8 cellular contexts compared by ENCODE assay signal in the genomic region with DNA sequence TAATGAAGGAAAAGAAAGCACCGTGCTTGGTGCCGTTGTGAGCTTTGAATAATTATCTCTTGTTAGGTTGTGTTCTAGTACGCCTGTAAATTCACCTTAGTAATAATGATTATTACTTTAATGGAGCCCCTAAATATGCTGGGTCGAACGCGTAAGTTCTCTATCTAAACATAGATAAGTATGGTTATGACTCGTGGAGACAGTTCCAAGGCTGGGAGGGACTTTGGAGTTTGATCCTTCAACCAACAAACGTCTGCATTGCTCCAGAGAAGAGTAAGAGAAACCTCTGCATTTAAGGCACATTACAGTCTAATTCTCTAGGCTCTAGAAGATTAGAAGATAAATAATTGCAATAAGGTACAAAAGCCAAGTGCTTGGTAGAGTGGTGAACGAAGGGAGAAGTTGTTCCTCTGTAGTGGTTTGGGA. TPM values are rescaled to one million over a fixed set of nuclear protein-coding genes. Genes with fewer than 3 reads are reported as not detected.
DNase-seq lines count a peak whose midpoint lies in the region; FAIRE-seq lines count a peak whose summit lies in the region.

No MANE protein-coding gene starts in this region.

- DNase-seq in NCI-H82 (lab: John Stamatoyannopoulos, UW) (peak; percentile 52), NCI-H82 treated with DMSO at 0.1 percent for 48 hours (lab: John Stamatoyannopoulos, UW; ENCODE audit: unreplicated experiment) (no peak), HPDE6-E6E7 (ENCODE audit: extremely low spot score) (peak; percentile 22), small intestine (peak; percentile 97), NCI-H446 treated with DMSO at 0.1 percent for 48 hours (lab: John Stamatoyannopoulos, UW) (no peak), activated gamma-delta T cell treated with Interleukin-2 at 50 U/mL for 16 hours (no peak)

- WGBS in small intestine, 3 donors = 1 to 2% (median 2%) methylated on average over 9 of the region's 9 CpGs

- no peaks in the 10 kb centered on the region for H3K27me3 ChIP-seq in small intestine (ENCODE audit: control insufficient read depth in 2 of 2, insufficient read depth in 2 of 2, low read length in 2 of 2)

- peaks cover 16% of the 10 kb centered on the region for H3K36me3 Mint-ChIP-seq in activated naive CD8-positive, alpha-beta T cell

- FAIRE-seq in small intestine (lab: Jason Lieb, UNC) = no peak

- H3K36me3 ChIP-seq in small intestine (ENCODE audit: control insufficient read depth in 2 of 2, insufficient read depth in 2 of 2, low read length in 2 of 2) = peaks cover 0 to 2% of the 10 kb centered on the region in 2 donors

- H3K27ac Mint-ChIP-seq in activated naive CD8-positive, alpha-beta T cell = peak overlapping the region; percentile 99

- peak overlapping the region; percentile 97 for H3K4me3 Mint-ChIP-seq in activated naive CD8-positive, alpha-beta T cell

- H3K4me3 ChIP-seq in iPS-11a (ENCODE audit: low read depth, low read length) = peak overlapping the region; percentile 74
- H3K4me3 ChIP-seq in small intestine (ENCODE audit: low read depth in 1 of 2, low read length in 2 of 2) = peak overlapping the region; percentile 84 to 91

- H3K4me1 ChIP-seq in small intestine (ENCODE audit: control insufficient read depth in 2 of 2, insufficient read depth in 1 of 2, low read depth in 1 of 2, low read length in 1 of 2) = peaks cover 4 to 8% of the 10 kb centered on the region in 2 donors

- H3K9me3 Mint-ChIP-seq in activated naive CD8-positive, alpha-beta T cell (ENCODE audit: low read depth) = no peaks in the 10 kb centered on the region

- no peaks in the 10 kb centered on the region for H3K9me3 ChIP-seq in small intestine (ENCODE audit: control insufficient read depth, low read depth)

- no peaks in the 10 kb centered on the region for H3K27me3 Mint-ChIP-seq in activated naive CD8-positive, alpha-beta T cell

- H3K4me1 Mint-ChIP-seq in activated naive CD8-positive, alpha-beta T cell (ENCODE audit: low read depth) = peaks cover 60% of the 10 kb centered on the region

- peak overlapping the region; percentile 94 to 97 for H3K27ac ChIP-seq in small intestine (ENCODE audit: low read depth in 1 of 2, low read length in 1 of 2)

RNA-seq across cellular contexts. Expression of a gene that starts 0.5 kb away (rescaled TPM):
- polyA plus RNA-seq in small intestine = 10 to 100 TPM; 10.5 to 18.1 (median 14.3) TPM

RNA-seq across cellular contexts. Expression of a gene that starts 0.7 kb away (rescaled TPM):
- 100 to 1,000 TPM in 2 of 3 donors, 10 to 100 TPM in 1; 76.2 to 419 (median 213) TPM for polyA plus RNA-seq in small intestine

RNA-seq across cellular contexts. Expression of a gene that starts 21.4 kb away (rescaled TPM):
- polyA plus RNA-seq in small intestine = under 1 TPM in 1 of 3 donors, not detected in 2; 0.18 TPM

RNA-seq across cellular contexts. Expression of a gene that starts 51.6 kb away (rescaled TPM):
- polyA plus RNA-seq in small intestine = 10 to 100 TPM; 34.3 to 53.1 (median 45.8) TPM

Comparison
In these comparisons a context has a peak if more than half of its experiments do, and no peak if none do; other contexts are left out.
1. DNase-seq: peak in NCI-H82 (single experiment), HPDE6-E6E7 (single experiment) and small intestine (single experiment); none in NCI-H82 treated with DMSO at 0.1 percent for 48 hours (single experiment), NCI-H446 treated with DMSO at 0.1 percent for 48 hours (single experiment) and activated gamma-delta T cell treated with Interleukin-2 at 50 U/mL for 16 hours (single experiment).